8 cellular contexts compared by ENCODE assay signal in genomic region chr5:78647838-78648358, GRCh38. TPM values are rescaled to one million over a fixed set of nuclear protein-coding genes. Genes with fewer than 3 reads are reported as not detected.
A peak's percentile ranks its signal among the peaks of the same experiment; 100 is the strongest.
DNase-seq lines count a peak whose midpoint lies in the region; ATAC-seq, FAIRE-seq and TF ChIP-seq lines count a peak whose summit lies in the region.

No MANE protein-coding gene starts in this region.

- TF ChIP-seq POLR2A in HepG2 (IDR thresholded peaks at IDR 0.05; ENCODE audit: insufficient read depth in 1 of 2, low read depth in 2 of 2, low read length in 2 of 2): no peak

- CTCF ChIA-PET in HepG2 (lab: Yijun Ruan, JAX; ENCODE audit: low intra/inter-chr PET ratio, low total read pairs): no interaction called here

- FAIRE-seq in HepG2 (lab: Jason Lieb, UNC): no peak

- TF ChIP-seq EP300 in HepG2 (IDR thresholded peaks at IDR 0.05; ENCODE audit: low read depth in 2 of 2, low read length in 2 of 2) (no peak), HepG2 (CRISPR knock-in tag; IDR thresholded peaks at IDR 0.05; ENCODE audit: borderline replicate concordance) (no peak)

- WGBS in HepG2 (ENCODE audit: low lambda C conversion rate): under 1% methylated on average over 26 of the region's 47 CpGs

- no peaks in the 10 kb centered on the region for H3K27me3 Mint-ChIP-seq in chondrocyte (ENCODE audit: low read depth)
- peaks cover 66% of the 10 kb centered on the region for H3K27me3 Mint-ChIP-seq in stimulated activated naive CD8-positive, alpha-beta T cell treated with anti-CD3 and anti-CD28 coated beads, Interleukin-15, amount 100 ng/mL, for 72 hours

- POLR2A ChIA-PET in HepG2 (lab: Yijun Ruan, JAX): interaction anchor here (1.0 to 2.2 kb wide), 5 partner anchors 9 to 109 kb away, joined by 3 to 8 read pairs (median 3); no protein-coding TSS in a partner anchor

- peak overlapping the region; percentile 84 for H3K9ac ChIP-seq in HepG2 (ENCODE audit: insufficient read depth, low read depth, low read length)

- TF ChIP-seq RAD21 in HepG2 (CRISPR knock-in tag; IDR thresholded peaks at IDR 0.05): no peak

- no peaks in the 10 kb centered on the region for H3K27me3 ChIP-seq in HepG2 (ENCODE audit: control insufficient read depth in 1 of 2, insufficient read depth in 2 of 2, low read length in 2 of 2)

- H3K27ac Mint-ChIP-seq in chondrocyte (ENCODE audit: unreplicated experiment): peak overlapping the region; percentile 96
- no peak overlapping the region for H3K27ac Mint-ChIP-seq in stimulated activated naive CD8-positive, alpha-beta T cell treated with anti-CD3 and anti-CD28 coated beads, Interleukin-15, amount 100 ng/mL, for 72 hours

- no peaks in the 10 kb centered on the region for H3K36me3 ChIP-seq in HepG2 (replicated peaks in 1 of 2; ENCODE audit: control insufficient read depth in 1 of 2, insufficient read depth in 2 of 2, low read length in 2 of 2)

- intact Hi-C loops in HepG2 (cut with micrococcal nuclease; ENCODE audit: unreplicated experiment): loop anchor here (5.0 to 10.0 kb wide), 6 partner anchors 77 to 337 kb away; partner anchors contain the start of gene ARSB

- no peaks in the 10 kb centered on the region for H3K9me3 Mint-ChIP-seq in chondrocyte (ENCODE audit: low read depth)
- no peaks in the 10 kb centered on the region for H3K9me3 Mint-ChIP-seq in stimulated activated naive CD8-positive, alpha-beta T cell treated with anti-CD3 and anti-CD28 coated beads, Interleukin-15, amount 100 ng/mL, for 72 hours

- no peaks in the 10 kb centered on the region; the same call in 1 of the 2 replicates for H4K20me1 ChIP-seq in HepG2 (ENCODE audit: insufficient read depth, low read length)

- ATAC-seq in HG02884 (IDR thresholded peaks at IDR 0.05; ENCODE audit: unreplicated experiment) (peak; percentile 16), HepG2 (peak; percentile 66)
- peak; percentile 39 for ATAC-seq in stimulated activated naive CD8-positive, alpha-beta T cell treated with anti-CD3 and anti-CD28 coated beads, Interleukin-15, amount 100 ng/mL, for 72 hours

- peaks cover 62% of the 10 kb centered on the region for H3K4me1 ChIP-seq in HepG2 (ENCODE audit: insufficient read depth, low read length)

- H3K4me1 Mint-ChIP-seq in chondrocyte (ENCODE audit: low read depth): peaks cover 50% of the 10 kb centered on the region
- H3K4me1 Mint-ChIP-seq in stimulated activated naive CD8-positive, alpha-beta T cell treated with anti-CD3 and anti-CD28 coated beads, Interleukin-15, amount 100 ng/mL, for 72 hours: peaks cover 18% of the 10 kb centered on the region

- TF ChIP-seq CTCF in GM10266 (IDR thresholded peaks at IDR 0.05; ENCODE audit: control insufficient read depth, insufficient read depth, low read depth, missing control alignments) (peak; percentile 24), chondrocyte (IDR thresholded peaks at IDR 0.05) (peak; percentile 56), HepG2 (CRISPR knock-in tag; IDR thresholded peaks at IDR 0.05) (peak; percentile 45; the same call in 1 of the 2 replicates)

- peak overlapping the region; percentile 64 to 97 (median 84) for H3K4me3 ChIP-seq in HepG2 (replicated peaks in 1 of 3; ENCODE audit: insufficient read depth in 1 of 3, low read depth in 2 of 3, low read length in 3 of 3)

- no peaks in the 10 kb centered on the region for H3K9me3 ChIP-seq in HepG2 (ENCODE audit: low read length)

- H3K36me3 Mint-ChIP-seq in chondrocyte (ENCODE audit: low read depth): peaks cover 7% of the 10 kb centered on the region

- H3K27ac ChIP-seq in HepG2 (ENCODE audit: extremely low read length, insufficient read depth, low read length): peak overlapping the region; percentile 83

- in situ Hi-C loops in HepG2 (cut with HindIII; ENCODE audit: extremely low pct_ligation_motif_present, low pct_unique_long_range_greater_than_20kb): no loop called here

- H3K79me2 ChIP-seq in HepG2 (ENCODE audit: insufficient read depth, low read length): peaks cover 39% of the 10 kb centered on the region

- DNase-seq in 8988T (peak; percentile 41), GM10266 (ENCODE audit: extremely low spot score) (peak; percentile 59), NCI-H748 treated with DMSO at 0.1 percent for 48 hours (lab: John Stamatoyannopoulos, UW) (peak; percentile 8), chondrocyte (ENCODE audit: low spot score) (no peak), HepG2 (ENCODE audit: low spot score) (no peak), NCI-H524 treated with DMSO at 0.1 percent for 48 hours (lab: John Stamatoyannopoulos, UW) (no peak)
- no peak for DNase-seq in stimulated activated naive CD8-positive, alpha-beta T cell treated with anti-CD3 and anti-CD28 coated beads, Interleukin-15, amount 100 ng/mL, for 72 hours

- peak overlapping the region; percentile 96 for H3K4me3 Mint-ChIP-seq in chondrocyte (ENCODE audit: unreplicated experiment)
- peak overlapping the region; percentile 52 to 77 for H3K4me3 Mint-ChIP-seq in stimulated activated naive CD8-positive, alpha-beta T cell treated with anti-CD3 and anti-CD28 coated beads, Interleukin-15, amount 100 ng/mL, for 72 hours

- H3K4me2 ChIP-seq in HepG2 (ENCODE audit: low read depth, low read length): peak overlapping the region; percentile 90

- BruUV-seq in HepG2 (replicated peaks; lab: Mats Ljungman, UMichigan): no TSS peak

- H2AFZ ChIP-seq in HepG2 (ENCODE audit: low read length): peak overlapping the region; percentile 8

TF ChIP-seq in HepG2, 621 proteins besides CTCF, POLR2A, EP300 and RAD21 (continues in another document):
- TF ChIP-seq TGIF2 (CRISPR knock-in tag; IDR thresholded peaks at IDR 0.05) (peak; percentile 52; the same call in 1 of the 2 replicates), CREB1 (IDR thresholded peaks at IDR 0.05) (no peak), CREB1 (CRISPR knock-in tag; IDR thresholded peaks at IDR 0.05) (no peak), IKZF5 (CRISPR knock-in tag; IDR thresholded peaks at IDR 0.05) (no peak), TP53 (CRISPR knock-in tag; conservative IDR thresholded peaks at IDR 0.05) (no peak), TBP (CRISPR knock-in tag; IDR thresholded peaks at IDR 0.05) (no peak), ZNF749 (CRISPR knock-in tag; IDR thresholded peaks at IDR 0.05; ENCODE audit: borderline replicate concordance) (0 out of 2 replicates have a peak, but pooled peaks have one; percentile 35), AGO2 (optimal IDR thresholded peaks at IDR 0.05; ENCODE audit: low read depth, low read length) (peak; percentile 69), YY1 (IDR thresholded peaks at IDR 0.05; ENCODE audit: insufficient read depth, insufficient replicate concordance, low read depth, low read length) (peak; percentile 14), ZNF205 (CRISPR knock-in tag; IDR thresholded peaks at IDR 0.05) (no peak), CHCHD3 (CRISPR knock-in tag; IDR thresholded peaks at IDR 0.05) (no peak), PCBP2 (optimal IDR thresholded peaks at IDR 0.05; ENCODE audit: low read depth, low read length, poor library complexity, severe bottlenecking) (no peak), TOE1 (CRISPR knock-in tag; IDR thresholded peaks at IDR 0.05) (no peak), ZNF180 (CRISPR knock-in tag; IDR thresholded peaks at IDR 0.05; ENCODE audit: borderline replicate concordance, low read depth) (no peak)

RNA-seq across cellular contexts. Expression of gene LHFPL2, which starts 0.7 kb away (rescaled TPM):
- total RNA-seq in chondrocyte: 45.4 to 49.6 TPM (median 49.4 TPM) in 3 replicates
- total RNA-seq in HepG2 (2016; rRNA removed; fragmentation: Illumina TruSeq; extraction: Trizol): 20.0 TPM in 2 replicates
- total RNA-seq in HepG2 (2016; cell fraction: cytosol; rRNA removed; fragmentation: Illumina TruSeq; extraction: Trizol; ENCODE audit: low read depth): 9.3 and 10.4 TPM in 2 replicates
- 18.6 and 20.5 TPM in 2 replicates for total RNA-seq in HepG2 (2016; cell fraction: insoluble cytoplasmic fraction; rRNA removed; fragmentation: Illumina TruSeq; extraction: Trizol)
- total RNA-seq in HepG2 (2016; cell fraction: membrane; rRNA removed; fragmentation: Illumina TruSeq; extraction: Trizol): 15.5 and 16.5 TPM in 2 replicates
- total RNA-seq in HepG2 (2016; cell fraction: nucleus; rRNA removed; fragmentation: Illumina TruSeq; extraction: Trizol): 29.5 and 30.3 TPM in 2 replicates
- 6.0 and 6.3 TPM in 2 replicates for polyA plus RNA-seq in HepG2 (2011; rRNA removed)
- 4.6 and 6.5 TPM in 2 replicates for polyA plus RNA-seq in HepG2 (2011; cell fraction: cytosol; rRNA removed)
- polyA plus RNA-seq in HepG2 (2011; cell fraction: nucleus; rRNA removed): 8.6 and 9.9 TPM in 2 replicates
- polyA plus RNA-seq in HepG2 (2012): 9.2 and 12.5 TPM in 2 replicates
- 1.4 and 1.7 TPM in 2 replicates for polyA plus RNA-seq in HepG2 (2016; cell fraction: cytosol; fragmentation: Illumina TruSeq; extraction: Trizol; ENCODE audit: low read depth)
- polyA plus RNA-seq in HepG2 (2016; cell fraction: insoluble cytoplasmic fraction; fragmentation: Illumina TruSeq; extraction: Trizol; ENCODE audit: low read depth): 12.6 and 13.6 TPM in 2 replicates
- polyA plus RNA-seq in HepG2 (2016; cell fraction: membrane; fragmentation: Illumina TruSeq; extraction: Trizol; ENCODE audit: low read depth): 5.8 and 5.9 TPM in 2 replicates
- 26.4 and 29.4 TPM in 2 replicates for polyA plus RNA-seq in HepG2 (2016; cell fraction: nucleus; fragmentation: Illumina TruSeq; extraction: Trizol; ENCODE audit: insufficient read depth, low read depth)
- polyA minus RNA-seq in HepG2 (2011; rRNA and poly(A)+ RNA removed; ENCODE audit: low replicate concordance): 9.6 and 24.5 TPM in 2 replicates
- 13.1 and 14.4 TPM in 2 replicates for polyA minus RNA-seq in HepG2 (2011; cell fraction: cytosol; rRNA and poly(A)+ RNA removed)
- 23.7 and 26.4 TPM in 2 replicates for polyA minus RNA-seq in HepG2 (2011; cell fraction: nucleus; rRNA and poly(A)+ RNA removed)

Comparison
In these comparisons a context has a peak if more than half of its experiments do, and no peak if none do; other contexts are left out.
1. DNase-seq: peak in 8988T (single experiment), GM10266 (single experiment) and NCI-H748 treated with DMSO at 0.1 percent for 48 hours (single experiment); none in chondrocyte (single experiment), HepG2 (single experiment), stimulated activated naive CD8-positive, alpha-beta T cell treated with anti-CD3 and anti-CD28 coated beads, Interleukin-15, amount 100 ng/mL, for 72 hours (0 of 2) and NCI-H524 treated with DMSO at 0.1 percent for 48 hours (single experiment).
2. ATAC-seq: peak in every context shown above with its lines; median percentile 66 in HepG2; 39 in stimulated activated naive CD8-positive, alpha-beta T cell treated with anti-CD3 and anti-CD28 coated beads, Interleukin-15, amount 100 ng/mL, for 72 hours; 16 in HG02884.
3. Peak in every context shown above with its lines, with median percentiles within 50 percentile points of each other: CTCF ChIP-seq.